ENCODE assay signal across 1 cellular context in the genomic region with DNA sequence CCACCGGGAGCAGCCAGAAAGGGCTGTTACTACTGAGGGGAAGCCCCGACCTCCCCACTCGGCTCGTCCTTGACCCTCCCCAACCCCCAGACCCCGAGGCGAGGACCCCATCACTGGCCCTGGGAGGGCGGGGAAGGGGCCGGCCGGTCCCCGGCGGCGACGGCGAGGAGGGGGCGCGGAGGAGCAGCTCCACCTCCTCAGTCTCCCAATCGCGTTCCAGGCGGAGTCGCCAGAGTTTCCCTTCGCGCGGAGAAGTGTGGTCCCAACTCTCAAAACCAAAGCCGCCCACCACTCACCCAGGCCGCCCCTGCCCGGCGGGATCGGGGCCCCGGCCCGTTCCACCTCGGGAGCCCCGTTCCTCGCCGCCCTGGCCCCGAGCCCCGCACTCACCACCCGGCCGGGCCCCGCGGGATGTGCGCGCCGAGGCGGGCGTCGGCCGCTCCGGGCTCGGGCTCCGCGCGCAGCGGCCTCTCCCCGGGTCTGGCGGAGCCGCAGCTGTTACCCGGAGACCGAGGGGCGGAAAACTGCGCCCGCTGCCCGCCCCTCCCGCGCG.
TF ChIP-seq lines count a peak whose summit lies in the region.

No MANE protein-coding gene starts in this region.

TF ChIP-seq in HepG2, 621 proteins besides CTCF, POLR2A, EP300 and RAD21 (continued from another document and continues in another):
- TF ChIP-seq, protein P1, sequence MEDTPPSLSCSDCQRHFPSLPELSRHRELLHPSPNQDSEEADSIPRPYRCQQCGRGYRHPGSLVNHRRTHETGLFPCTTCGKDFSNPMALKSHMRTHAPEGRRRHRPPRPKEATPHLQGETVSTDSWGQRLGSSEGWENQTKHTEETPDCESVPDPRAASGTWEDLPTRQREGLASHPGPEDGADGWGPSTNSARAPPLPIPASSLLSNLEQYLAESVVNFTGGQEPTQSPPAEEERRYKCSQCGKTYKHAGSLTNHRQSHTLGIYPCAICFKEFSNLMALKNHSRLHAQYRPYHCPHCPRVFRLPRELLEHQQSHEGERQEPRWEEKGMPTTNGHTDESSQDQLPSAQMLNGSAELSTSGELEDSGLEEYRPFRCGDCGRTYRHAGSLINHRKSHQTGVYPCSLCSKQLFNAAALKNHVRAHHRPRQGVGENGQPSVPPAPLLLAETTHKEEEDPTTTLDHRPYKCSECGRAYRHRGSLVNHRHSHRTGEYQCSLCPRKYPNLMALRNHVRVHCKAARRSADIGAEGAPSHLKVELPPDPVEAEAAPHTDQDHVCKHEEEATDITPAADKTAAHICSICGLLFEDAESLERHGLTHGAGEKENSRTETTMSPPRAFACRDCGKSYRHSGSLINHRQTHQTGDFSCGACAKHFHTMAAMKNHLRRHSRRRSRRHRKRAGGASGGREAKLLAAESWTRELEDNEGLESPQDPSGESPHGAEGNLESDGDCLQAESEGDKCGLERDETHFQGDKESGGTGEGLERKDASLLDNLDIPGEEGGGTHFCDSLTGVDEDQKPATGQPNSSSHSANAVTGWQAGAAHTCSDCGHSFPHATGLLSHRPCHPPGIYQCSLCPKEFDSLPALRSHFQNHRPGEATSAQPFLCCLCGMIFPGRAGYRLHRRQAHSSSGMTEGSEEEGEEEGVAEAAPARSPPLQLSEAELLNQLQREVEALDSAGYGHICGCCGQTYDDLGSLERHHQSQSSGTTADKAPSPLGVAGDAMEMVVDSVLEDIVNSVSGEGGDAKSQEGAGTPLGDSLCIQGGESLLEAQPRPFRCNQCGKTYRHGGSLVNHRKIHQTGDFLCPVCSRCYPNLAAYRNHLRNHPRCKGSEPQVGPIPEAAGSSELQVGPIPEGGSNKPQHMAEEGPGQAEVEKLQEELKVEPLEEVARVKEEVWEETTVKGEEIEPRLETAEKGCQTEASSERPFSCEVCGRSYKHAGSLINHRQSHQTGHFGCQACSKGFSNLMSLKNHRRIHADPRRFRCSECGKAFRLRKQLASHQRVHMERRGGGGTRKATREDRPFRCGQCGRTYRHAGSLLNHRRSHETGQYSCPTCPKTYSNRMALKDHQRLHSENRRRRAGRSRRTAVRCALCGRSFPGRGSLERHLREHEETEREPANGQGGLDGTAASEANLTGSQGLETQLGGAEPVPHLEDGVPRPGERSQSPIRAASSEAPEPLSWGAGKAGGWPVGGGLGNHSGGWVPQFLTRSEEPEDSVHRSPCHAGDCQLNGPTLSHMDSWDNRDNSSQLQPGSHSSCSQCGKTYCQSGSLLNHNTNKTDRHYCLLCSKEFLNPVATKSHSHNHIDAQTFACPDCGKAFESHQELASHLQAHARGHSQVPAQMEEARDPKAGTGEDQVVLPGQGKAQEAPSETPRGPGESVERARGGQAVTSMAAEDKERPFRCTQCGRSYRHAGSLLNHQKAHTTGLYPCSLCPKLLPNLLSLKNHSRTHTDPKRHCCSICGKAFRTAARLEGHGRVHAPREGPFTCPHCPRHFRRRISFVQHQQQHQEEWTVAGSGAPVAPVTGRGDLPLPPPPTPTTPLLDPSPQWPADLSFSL (CRISPR knock-in tag; IDR thresholded peaks at IDR 0.05), result no peak
- TF ChIP-seq, protein P2, sequence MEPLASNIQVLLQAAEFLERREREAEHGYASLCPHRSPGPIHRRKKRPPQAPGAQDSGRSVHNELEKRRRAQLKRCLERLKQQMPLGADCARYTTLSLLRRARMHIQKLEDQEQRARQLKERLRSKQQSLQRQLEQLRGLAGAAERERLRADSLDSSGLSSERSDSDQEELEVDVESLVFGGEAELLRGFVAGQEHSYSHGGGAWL (CRISPR knock-in tag; IDR thresholded peaks at IDR 0.05), result no peak
- TF ChIP-seq NR2F6 (IDR thresholded peaks at IDR 0.05), result no peak; the same call in 1 of the 2 replicates
- peak; percentile 6; the same call in 1 of the 2 replicates for TF ChIP-seq NR2F6 (CRISPR knock-in tag; IDR thresholded peaks at IDR 0.05)
- no peak for TF ChIP-seq ZNF816 (CRISPR knock-in tag; IDR thresholded peaks at IDR 0.05; ENCODE audit: borderline replicate concordance)
- no peak for TF ChIP-seq ATRX (CRISPR knock-in tag; IDR thresholded peaks at IDR 0.05; ENCODE audit: borderline replicate concordance)
- no peak for TF ChIP-seq PAF1 (CRISPR knock-in tag; IDR thresholded peaks at IDR 0.05)
- no peak for TF ChIP-seq ZMYM2 (CRISPR knock-in tag; IDR thresholded peaks at IDR 0.05)
- TF ChIP-seq, protein P3, sequence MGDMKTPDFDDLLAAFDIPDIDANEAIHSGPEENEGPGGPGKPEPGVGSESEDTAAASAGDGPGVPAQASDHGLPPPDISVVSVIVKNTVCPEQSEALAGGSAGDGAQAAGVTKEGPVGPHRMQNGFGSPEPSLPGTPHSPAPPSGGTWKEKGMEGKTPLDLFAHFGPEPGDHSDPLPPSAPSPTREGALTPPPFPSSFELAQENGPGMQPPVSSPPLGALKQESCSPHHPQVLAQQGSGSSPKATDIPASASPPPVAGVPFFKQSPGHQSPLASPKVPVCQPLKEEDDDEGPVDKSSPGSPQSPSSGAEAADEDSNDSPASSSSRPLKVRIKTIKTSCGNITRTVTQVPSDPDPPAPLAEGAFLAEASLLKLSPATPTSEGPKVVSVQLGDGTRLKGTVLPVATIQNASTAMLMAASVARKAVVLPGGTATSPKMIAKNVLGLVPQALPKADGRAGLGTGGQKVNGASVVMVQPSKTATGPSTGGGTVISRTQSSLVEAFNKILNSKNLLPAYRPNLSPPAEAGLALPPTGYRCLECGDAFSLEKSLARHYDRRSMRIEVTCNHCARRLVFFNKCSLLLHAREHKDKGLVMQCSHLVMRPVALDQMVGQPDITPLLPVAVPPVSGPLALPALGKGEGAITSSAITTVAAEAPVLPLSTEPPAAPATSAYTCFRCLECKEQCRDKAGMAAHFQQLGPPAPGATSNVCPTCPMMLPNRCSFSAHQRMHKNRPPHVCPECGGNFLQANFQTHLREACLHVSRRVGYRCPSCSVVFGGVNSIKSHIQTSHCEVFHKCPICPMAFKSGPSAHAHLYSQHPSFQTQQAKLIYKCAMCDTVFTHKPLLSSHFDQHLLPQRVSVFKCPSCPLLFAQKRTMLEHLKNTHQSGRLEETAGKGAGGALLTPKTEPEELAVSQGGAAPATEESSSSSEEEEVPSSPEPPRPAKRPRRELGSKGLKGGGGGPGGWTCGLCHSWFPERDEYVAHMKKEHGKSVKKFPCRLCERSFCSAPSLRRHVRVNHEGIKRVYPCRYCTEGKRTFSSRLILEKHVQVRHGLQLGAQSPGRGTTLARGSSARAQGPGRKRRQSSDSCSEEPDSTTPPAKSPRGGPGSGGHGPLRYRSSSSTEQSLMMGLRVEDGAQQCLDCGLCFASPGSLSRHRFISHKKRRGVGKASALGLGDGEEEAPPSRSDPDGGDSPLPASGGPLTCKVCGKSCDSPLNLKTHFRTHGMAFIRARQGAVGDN (CRISPR knock-in tag; IDR thresholded peaks at IDR 0.05), result peak; percentile 1; the same call in 1 of the 2 replicates
- TF ChIP-seq, protein P4, sequence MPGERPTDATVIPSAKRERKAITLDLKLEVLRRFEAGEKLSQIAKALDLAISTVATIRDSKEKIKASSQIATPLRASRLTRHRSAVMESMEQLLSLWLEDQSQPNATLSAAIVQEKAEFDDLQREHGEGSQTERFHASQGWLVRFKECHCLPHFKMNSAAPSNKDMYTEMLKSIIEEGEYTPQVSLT (CRISPR knock-in tag; IDR thresholded peaks at IDR 0.05; ENCODE audit: borderline replicate concordance, low read depth), result no peak
- TF ChIP-seq IRX3 (CRISPR knock-in tag; IDR thresholded peaks at IDR 0.05; ENCODE audit: borderline replicate concordance, low read depth), result peak; percentile 36; the same call in 1 of the 2 replicates
- TF ChIP-seq, protein P5, sequence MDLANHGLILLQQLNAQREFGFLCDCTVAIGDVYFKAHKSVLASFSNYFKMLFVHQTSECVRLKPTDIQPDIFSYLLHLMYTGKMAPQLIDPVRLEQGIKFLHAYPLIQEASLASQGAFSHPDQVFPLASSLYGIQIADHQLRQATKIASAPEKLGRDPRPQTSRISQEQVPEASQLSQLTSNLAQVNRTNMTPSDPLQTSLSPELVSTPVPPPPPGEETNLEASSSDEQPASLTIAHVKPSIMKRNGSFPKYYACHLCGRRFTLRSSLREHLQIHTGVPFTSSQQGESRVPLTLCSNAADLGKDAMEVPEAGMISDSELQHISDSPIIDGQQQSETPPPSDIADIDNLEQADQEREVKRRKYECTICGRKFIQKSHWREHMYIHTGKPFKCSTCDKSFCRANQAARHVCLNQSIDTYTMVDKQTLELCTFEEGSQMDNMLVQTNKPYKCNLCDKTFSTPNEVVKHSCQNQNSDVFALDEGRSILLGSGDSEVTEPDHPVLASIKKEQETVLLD (CRISPR knock-in tag; IDR thresholded peaks at IDR 0.05; ENCODE audit: low read depth), result 0 out of 2 replicates have a peak, but pooled peaks have one; percentile 27
- no peak for TF ChIP-seq RFX1 (IDR thresholded peaks at IDR 0.05)
- TF ChIP-seq ZNF788 (CRISPR knock-in tag; IDR thresholded peaks at IDR 0.05; ENCODE audit: borderline replicate concordance), result no peak
- TF ChIP-seq, protein P6, sequence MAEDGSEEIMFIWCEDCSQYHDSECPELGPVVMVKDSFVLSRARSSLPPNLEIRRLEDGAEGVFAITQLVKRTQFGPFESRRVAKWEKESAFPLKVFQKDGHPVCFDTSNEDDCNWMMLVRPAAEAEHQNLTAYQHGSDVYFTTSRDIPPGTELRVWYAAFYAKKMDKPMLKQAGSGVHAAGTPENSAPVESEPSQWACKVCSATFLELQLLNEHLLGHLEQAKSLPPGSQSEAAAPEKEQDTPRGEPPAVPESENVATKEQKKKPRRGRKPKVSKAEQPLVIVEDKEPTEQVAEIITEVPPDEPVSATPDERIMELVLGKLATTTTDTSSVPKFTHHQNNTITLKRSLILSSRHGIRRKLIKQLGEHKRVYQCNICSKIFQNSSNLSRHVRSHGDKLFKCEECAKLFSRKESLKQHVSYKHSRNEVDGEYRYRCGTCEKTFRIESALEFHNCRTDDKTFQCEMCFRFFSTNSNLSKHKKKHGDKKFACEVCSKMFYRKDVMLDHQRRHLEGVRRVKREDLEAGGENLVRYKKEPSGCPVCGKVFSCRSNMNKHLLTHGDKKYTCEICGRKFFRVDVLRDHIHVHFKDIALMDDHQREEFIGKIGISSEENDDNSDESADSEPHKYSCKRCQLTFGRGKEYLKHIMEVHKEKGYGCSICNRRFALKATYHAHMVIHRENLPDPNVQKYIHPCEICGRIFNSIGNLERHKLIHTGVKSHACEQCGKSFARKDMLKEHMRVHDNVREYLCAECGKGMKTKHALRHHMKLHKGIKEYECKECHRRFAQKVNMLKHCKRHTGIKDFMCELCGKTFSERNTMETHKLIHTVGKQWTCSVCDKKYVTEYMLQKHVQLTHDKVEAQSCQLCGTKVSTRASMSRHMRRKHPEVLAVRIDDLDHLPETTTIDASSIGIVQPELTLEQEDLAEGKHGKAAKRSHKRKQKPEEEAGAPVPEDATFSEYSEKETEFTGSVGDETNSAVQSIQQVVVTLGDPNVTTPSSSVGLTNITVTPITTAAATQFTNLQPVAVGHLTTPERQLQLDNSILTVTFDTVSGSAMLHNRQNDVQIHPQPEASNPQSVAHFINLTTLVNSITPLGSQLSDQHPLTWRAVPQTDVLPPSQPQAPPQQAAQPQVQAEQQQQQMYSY (CRISPR knock-in tag; IDR thresholded peaks at IDR 0.05), result no peak
- TF ChIP-seq, protein P7, sequence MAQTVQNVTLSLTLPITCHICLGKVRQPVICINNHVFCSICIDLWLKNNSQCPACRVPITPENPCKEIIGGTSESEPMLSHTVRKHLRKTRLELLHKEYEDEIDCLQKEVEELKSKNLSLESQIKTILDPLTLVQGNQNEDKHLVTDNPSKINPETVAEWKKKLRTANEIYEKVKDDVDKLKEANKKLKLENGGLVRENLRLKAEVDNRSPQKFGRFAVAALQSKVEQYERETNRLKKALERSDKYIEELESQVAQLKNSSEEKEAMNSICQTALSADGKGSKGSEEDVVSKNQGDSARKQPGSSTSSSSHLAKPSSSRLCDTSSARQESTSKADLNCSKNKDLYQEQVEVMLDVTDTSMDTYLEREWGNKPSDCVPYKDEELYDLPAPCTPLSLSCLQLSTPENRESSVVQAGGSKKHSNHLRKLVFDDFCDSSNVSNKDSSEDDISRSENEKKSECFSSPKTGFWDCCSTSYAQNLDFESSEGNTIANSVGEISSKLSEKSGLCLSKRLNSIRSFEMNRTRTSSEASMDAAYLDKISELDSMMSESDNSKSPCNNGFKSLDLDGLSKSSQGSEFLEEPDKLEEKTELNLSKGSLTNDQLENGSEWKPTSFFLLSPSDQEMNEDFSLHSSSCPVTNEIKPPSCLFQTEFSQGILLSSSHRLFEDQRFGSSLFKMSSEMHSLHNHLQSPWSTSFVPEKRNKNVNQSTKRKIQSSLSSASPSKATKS (CRISPR knock-in tag; IDR thresholded peaks at IDR 0.05), result 0 out of 2 replicates have a peak, but pooled peaks have one; percentile 37
- 0 out of 2 replicates have a peak, but pooled peaks have one; percentile 11 for TF ChIP-seq ZNF558 (CRISPR knock-in tag; IDR thresholded peaks at IDR 0.05; ENCODE audit: borderline replicate concordance)
- TF ChIP-seq ZFX (CRISPR knock-in tag; IDR thresholded peaks at IDR 0.05; ENCODE audit: low read depth), result no peak; the same call in 1 of the 2 replicates
- TF ChIP-seq, protein P8, sequence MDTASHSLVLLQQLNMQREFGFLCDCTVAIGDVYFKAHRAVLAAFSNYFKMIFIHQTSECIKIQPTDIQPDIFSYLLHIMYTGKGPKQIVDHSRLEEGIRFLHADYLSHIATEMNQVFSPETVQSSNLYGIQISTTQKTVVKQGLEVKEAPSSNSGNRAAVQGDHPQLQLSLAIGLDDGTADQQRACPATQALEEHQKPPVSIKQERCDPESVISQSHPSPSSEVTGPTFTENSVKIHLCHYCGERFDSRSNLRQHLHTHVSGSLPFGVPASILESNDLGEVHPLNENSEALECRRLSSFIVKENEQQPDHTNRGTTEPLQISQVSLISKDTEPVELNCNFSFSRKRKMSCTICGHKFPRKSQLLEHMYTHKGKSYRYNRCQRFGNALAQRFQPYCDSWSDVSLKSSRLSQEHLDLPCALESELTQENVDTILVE (CRISPR knock-in tag; IDR thresholded peaks at IDR 0.05), result no peak
- 0 out of 2 replicates have a peak, but pooled peaks have one; percentile 31 for TF ChIP-seq ZNF543 (CRISPR knock-in tag; IDR thresholded peaks at IDR 0.05)
- TF ChIP-seq MEIS2 (CRISPR knock-in tag; IDR thresholded peaks at IDR 0.05), result no peak
- TF ChIP-seq, protein P9, sequence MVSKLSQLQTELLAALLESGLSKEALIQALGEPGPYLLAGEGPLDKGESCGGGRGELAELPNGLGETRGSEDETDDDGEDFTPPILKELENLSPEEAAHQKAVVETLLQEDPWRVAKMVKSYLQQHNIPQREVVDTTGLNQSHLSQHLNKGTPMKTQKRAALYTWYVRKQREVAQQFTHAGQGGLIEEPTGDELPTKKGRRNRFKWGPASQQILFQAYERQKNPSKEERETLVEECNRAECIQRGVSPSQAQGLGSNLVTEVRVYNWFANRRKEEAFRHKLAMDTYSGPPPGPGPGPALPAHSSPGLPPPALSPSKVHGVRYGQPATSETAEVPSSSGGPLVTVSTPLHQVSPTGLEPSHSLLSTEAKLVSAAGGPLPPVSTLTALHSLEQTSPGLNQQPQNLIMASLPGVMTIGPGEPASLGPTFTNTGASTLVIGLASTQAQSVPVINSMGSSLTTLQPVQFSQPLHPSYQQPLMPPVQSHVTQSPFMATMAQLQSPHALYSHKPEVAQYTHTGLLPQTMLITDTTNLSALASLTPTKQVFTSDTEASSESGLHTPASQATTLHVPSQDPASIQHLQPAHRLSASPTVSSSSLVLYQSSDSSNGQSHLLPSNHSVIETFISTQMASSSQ (IDR thresholded peaks at IDR 0.05; ENCODE audit: low read depth), result no peak
- TF ChIP-seq, protein P9 (CRISPR knock-in tag; IDR thresholded peaks at IDR 0.05; ENCODE audit: borderline replicate concordance), result no peak
